19 cellular contexts compared by ENCODE assay signal in genomic region chr13:46129955-46130354, GRCh38. TPM values are rescaled to one million over a fixed set of nuclear protein-coding genes. Genes with fewer than 3 reads are reported as not detected.
DNase-seq lines count a peak whose midpoint lies in the region; ATAC-seq and TF ChIP-seq lines count a peak whose summit lies in the region.
"Had no signal": no experiment of that assay in that cellular context is flagged by ENCODE, and none has a peak within 500 bp of the region (broad histone marks: within the 10 kb centered on the region; RNA-seq: fewer than 3 reads in every experiment).

No MANE protein-coding gene starts in this region.

- no TSS peak for BruUV-seq in Caco-2 (replicated peaks; lab: Mats Ljungman, UMichigan)

- H3K4me3 Mint-ChIP-seq in activated CD8-positive, alpha-beta T cell treated with anti-CD3 and anti-CD28 coated beads for 36 hours, result no peak overlapping the region
- H3K4me3 Mint-ChIP-seq in activated CD8-positive, alpha-beta T cell treated with anti-CD3 and anti-CD28 coated beads, Interleukin-2, amount 10 ng/mL, durations not matched to agents 7 days and 5 days, result no peak overlapping the region
- no peak overlapping the region for H3K4me3 Mint-ChIP-seq in CD8-positive, alpha-beta T cell
- H3K4me3 Mint-ChIP-seq in activated T-helper 2 cell treated with anti-CD3 and anti-CD28 coated beads, Interferon-gamma antibody, Interleukin-2, Interleukin-4, amounts not matched to agents 10 μg/mL and 5 μg/mL and 100 μg/mL, durations not matched to agents 14 hours and 24 hours and 36 hours (ENCODE audit: low read depth), result no peak overlapping the region
- H3K4me3 Mint-ChIP-seq in natural killer cell (no peak overlapping the region), Caco-2 (ENCODE audit: unreplicated experiment) (no peak overlapping the region), neural progenitor cell (no peak overlapping the region)

- H2AFZ ChIP-seq in neural progenitor cell (replicated peaks), result no peak overlapping the region
- H2AFZ ChIP-seq: GM23248 had no signal

- H3K36me3 ChIP-seq in CD8-positive, alpha-beta T cell (ENCODE audit: insufficient read depth, low read length), result peaks cover 57% of the 10 kb centered on the region
- H3K36me3 ChIP-seq in Caco-2 (ENCODE audit: control insufficient read depth, insufficient read depth, low read length) (no peaks in the 10 kb centered on the region), neural progenitor cell (no peaks in the 10 kb centered on the region)

- H3K27ac Mint-ChIP-seq in activated CD8-positive, alpha-beta T cell treated with anti-CD3 and anti-CD28 coated beads for 36 hours, result peak overlapping the region; percentile 4
- no peak overlapping the region for H3K27ac Mint-ChIP-seq in activated CD8-positive, alpha-beta T cell treated with anti-CD3 and anti-CD28 coated beads, Interleukin-2, amount 10 ng/mL, durations not matched to agents 7 days and 5 days
- peak overlapping the region; percentile 25 for H3K27ac Mint-ChIP-seq in CD8-positive, alpha-beta T cell
- H3K27ac Mint-ChIP-seq in activated T-helper 2 cell treated with anti-CD3 and anti-CD28 coated beads, Interferon-gamma antibody, Interleukin-2, Interleukin-4, amounts not matched to agents 10 μg/mL and 5 μg/mL and 100 μg/mL, durations not matched to agents 14 hours and 24 hours and 36 hours, result peak overlapping the region; percentile 15
- H3K27ac Mint-ChIP-seq in natural killer cell (peak overlapping the region; percentile 3 to 88), Caco-2 (ENCODE audit: unreplicated experiment) (no peak overlapping the region), neural progenitor cell (no peak overlapping the region)

- no peak overlapping the region for H3K4me3 ChIP-seq in CD8-positive, alpha-beta T cell (ENCODE audit: low read depth, low read length)
- H3K4me3 ChIP-seq in Caco-2 (ENCODE audit: low read depth, low read length), result no peak overlapping the region
- H3K4me3 ChIP-seq in neural progenitor cell, result no peak overlapping the region
- H3K4me3 ChIP-seq: GM23248 had no signal

- H4K20me1 ChIP-seq in neural progenitor cell (ENCODE audit: low read depth), result no peaks in the 10 kb centered on the region

- H3K4me1 ChIP-seq in CD8-positive, alpha-beta T cell (ENCODE audit: insufficient read depth, low read length), result peaks cover 15% of the 10 kb centered on the region
- H3K4me1 ChIP-seq in Caco-2 (peaks cover 24% of the 10 kb centered on the region), neural progenitor cell (no peaks in the 10 kb centered on the region)

- H3K27me3 ChIP-seq in CD8-positive, alpha-beta T cell (ENCODE audit: insufficient read depth, low read length), result no peaks in the 10 kb centered on the region
- no peaks in the 10 kb centered on the region for H3K27me3 ChIP-seq in Caco-2 (replicated peaks; ENCODE audit: control insufficient read depth, insufficient read depth, low read length)
- H3K27me3 ChIP-seq in neural progenitor cell, result no peaks in the 10 kb centered on the region

- H3K27ac ChIP-seq in CD8-positive, alpha-beta T cell (ENCODE audit: low read depth, low read length), result no peak overlapping the region
- no peak overlapping the region for H3K27ac ChIP-seq in neural progenitor cell
- H3K27ac ChIP-seq: C4-2B, GM23248, HL-60 had no signal

- no peaks in the 10 kb centered on the region for H3K79me2 ChIP-seq in neural progenitor cell (ENCODE audit: low read depth)

- H3F3A ChIP-seq in neural progenitor cell (ENCODE audit: low read depth), result no peaks in the 10 kb centered on the region

- CTCF ChIA-PET in activated CD8-positive, alpha-beta T cell treated with anti-CD3 and anti-CD28 coated beads for 36 hours (lab: Charles Lee), result interaction anchor here (1.5 to 1.8 kb wide), 3 partner anchors 14 to 30 kb away, joined by 4 to 6 read pairs (median 6); no protein-coding TSS in a partner anchor
- CTCF ChIA-PET in activated CD8-positive, alpha-beta T cell treated with anti-CD3 and anti-CD28 coated beads, Interleukin-2, amount 10 ng/mL, durations not matched to agents 7 days and 5 days (lab: Charles Lee), result no interaction called here
- CTCF ChIA-PET in CD8-positive, alpha-beta T cell (lab: Charles Lee), result interaction anchor here (2.2 kb wide), 1 partner anchor 191 kb away, joined by 8 read pairs; no protein-coding TSS in a partner anchor
- CTCF ChIA-PET in Caco-2 (lab: Charles Lee), result interaction anchor here (1.3 kb wide), 1 partner anchor 30 kb away, joined by 4 read pairs; no protein-coding TSS in a partner anchor

- DNase-seq in activated CD8-positive, alpha-beta T cell treated with anti-CD3 and anti-CD28 coated beads for 36 hours, result no peak
- DNase-seq in activated CD8-positive, alpha-beta T cell treated with anti-CD3 and anti-CD28 coated beads, Interleukin-2, amount 10 ng/mL, durations not matched to agents 7 days and 5 days, result no peak
- no peak for DNase-seq in CD8-positive, alpha-beta T cell
- no peak for DNase-seq in activated T-helper 2 cell treated with anti-CD3 and anti-CD28 coated beads, Interferon-gamma antibody, Interleukin-2, Interleukin-4, amounts not matched to agents 10 μg/mL and 5 μg/mL and 100 μg/mL, durations not matched to agents 14 hours and 24 hours and 36 hours (ENCODE audit: low spot score)
- no peak for DNase-seq in natural killer cell
- no peak for DNase-seq in Caco-2
- no peak for DNase-seq in neural progenitor cell (ENCODE audit: low spot score)
- DNase-seq: DMS79, GM23248, NCI-H1105 treated with DMSO at 0.1 percent for 48 hours, NCI-H1694 treated with DMSO at 0.1 percent for 48 hours, NCI-H2107, NCI-H226, Right ventricle myocardium superior had no signal

- H3K9me3 Mint-ChIP-seq in activated CD8-positive, alpha-beta T cell treated with anti-CD3 and anti-CD28 coated beads for 36 hours, result no peaks in the 10 kb centered on the region
- H3K9me3 Mint-ChIP-seq in activated CD8-positive, alpha-beta T cell treated with anti-CD3 and anti-CD28 coated beads, Interleukin-2, amount 10 ng/mL, durations not matched to agents 7 days and 5 days (ENCODE audit: insufficient read depth), result no peaks in the 10 kb centered on the region
- H3K9me3 Mint-ChIP-seq in CD8-positive, alpha-beta T cell, result no peaks in the 10 kb centered on the region
- no peaks in the 10 kb centered on the region for H3K9me3 Mint-ChIP-seq in activated T-helper 2 cell treated with anti-CD3 and anti-CD28 coated beads, Interferon-gamma antibody, Interleukin-2, Interleukin-4, amounts not matched to agents 10 μg/mL and 5 μg/mL and 100 μg/mL, durations not matched to agents 14 hours and 24 hours and 36 hours
- H3K9me3 Mint-ChIP-seq in natural killer cell (no peaks in the 10 kb centered on the region), Caco-2 (ENCODE audit: unreplicated experiment) (no peaks in the 10 kb centered on the region), neural progenitor cell (no peaks in the 10 kb centered on the region)

- H3K4me2 ChIP-seq in neural progenitor cell, result no peak overlapping the region

- intact Hi-C loops in activated CD8-positive, alpha-beta T cell treated with anti-CD3 and anti-CD28 coated beads for 36 hours (cut with micrococcal nuclease), result loop anchor here (10.0 kb wide), 1 partner anchor 75 kb away; the partner anchor contains the start of gene ZC3H13
- intact Hi-C loops in CD8-positive, alpha-beta T cell (cut with DNase I, micrococcal nuclease), result loop anchor here (5.0 to 10.0 kb wide), 6 partner anchors 32 to 618 kb away; partner anchors contain the start of gene ZC3H13 (in 1 of the 2)
- intact Hi-C loops in activated T-helper 2 cell treated with anti-CD3 and anti-CD28 coated beads, Interferon-gamma antibody, Interleukin-2, Interleukin-4, amounts not matched to agents 10 μg/mL and 5 μg/mL and 100 μg/mL, durations not matched to agents 14 hours and 24 hours and 36 hours (cut with micrococcal nuclease), result loop anchor here (5.0 to 10.0 kb wide), 2 partner anchors 325 to 508 kb away; no protein-coding TSS in a partner anchor
- intact Hi-C loops in natural killer cell (cut with micrococcal nuclease), result loop anchor here (5.0 kb wide), 1 partner anchor 37 kb away; no protein-coding TSS in a partner anchor
- intact Hi-C loops in Caco-2 (cut with micrococcal nuclease; ENCODE audit: unreplicated experiment), result no loop called here

- no peak overlapping the region for H3K9ac ChIP-seq in neural progenitor cell
- H3K9ac ChIP-seq: GM23248 had no signal

- no peak for ATAC-seq in activated CD8-positive, alpha-beta T cell treated with anti-CD3 and anti-CD28 coated beads for 36 hours
- ATAC-seq in activated CD8-positive, alpha-beta T cell treated with anti-CD3 and anti-CD28 coated beads, Interleukin-2, amount 10 ng/mL, durations not matched to agents 7 days and 5 days, result no peak
- ATAC-seq in CD8-positive, alpha-beta T cell, result no peak
- ATAC-seq in natural killer cell (no peak), HG02642 (IDR thresholded peaks at IDR 0.05; ENCODE audit: poor library complexity, unreplicated experiment) (no peak)
- ATAC-seq: HCT116 had no signal

- H3K36me3 Mint-ChIP-seq in activated CD8-positive, alpha-beta T cell treated with anti-CD3 and anti-CD28 coated beads for 36 hours (ENCODE audit: low read depth), result peaks cover 69% of the 10 kb centered on the region
- peaks cover 85% of the 10 kb centered on the region for H3K36me3 Mint-ChIP-seq in activated CD8-positive, alpha-beta T cell treated with anti-CD3 and anti-CD28 coated beads, Interleukin-2, amount 10 ng/mL, durations not matched to agents 7 days and 5 days (ENCODE audit: low read depth)
- H3K36me3 Mint-ChIP-seq in CD8-positive, alpha-beta T cell, result peaks cover 89% of the 10 kb centered on the region
- H3K36me3 Mint-ChIP-seq in activated T-helper 2 cell treated with anti-CD3 and anti-CD28 coated beads, Interferon-gamma antibody, Interleukin-2, Interleukin-4, amounts not matched to agents 10 μg/mL and 5 μg/mL and 100 μg/mL, durations not matched to agents 14 hours and 24 hours and 36 hours (ENCODE audit: low read depth), result peaks cover 92% of the 10 kb centered on the region
- peaks cover 46% of the 10 kb centered on the region for H3K36me3 Mint-ChIP-seq in natural killer cell
- no peaks in the 10 kb centered on the region for H3K36me3 Mint-ChIP-seq in Caco-2 (ENCODE audit: insufficient read depth, unreplicated experiment)
- no peaks in the 10 kb centered on the region for H3K36me3 Mint-ChIP-seq in neural progenitor cell

- POLR2A ChIA-PET in activated CD8-positive, alpha-beta T cell treated with anti-CD3 and anti-CD28 coated beads for 36 hours (lab: Charles Lee), result interaction anchor here (0.9 to 1.2 kb wide), 2 partner anchors 16 to 20 kb away, joined by 3 read pairs; no protein-coding TSS in a partner anchor
- POLR2A ChIA-PET in activated CD8-positive, alpha-beta T cell treated with anti-CD3 and anti-CD28 coated beads, Interleukin-2, amount 10 ng/mL, durations not matched to agents 7 days and 5 days (lab: Charles Lee), result no interaction called here
- POLR2A ChIA-PET in CD8-positive, alpha-beta T cell (lab: Charles Lee), result no interaction called here
- POLR2A ChIA-PET in Caco-2 (lab: Charles Lee), result no interaction called here

- peaks cover 29% of the 10 kb centered on the region for H3K4me1 Mint-ChIP-seq in activated CD8-positive, alpha-beta T cell treated with anti-CD3 and anti-CD28 coated beads for 36 hours (ENCODE audit: low read depth)
- peaks cover 38% of the 10 kb centered on the region for H3K4me1 Mint-ChIP-seq in activated CD8-positive, alpha-beta T cell treated with anti-CD3 and anti-CD28 coated beads, Interleukin-2, amount 10 ng/mL, durations not matched to agents 7 days and 5 days (ENCODE audit: low read depth)
- H3K4me1 Mint-ChIP-seq in CD8-positive, alpha-beta T cell (ENCODE audit: low read depth), result peaks cover 34% of the 10 kb centered on the region
- peaks cover 28% of the 10 kb centered on the region for H3K4me1 Mint-ChIP-seq in activated T-helper 2 cell treated with anti-CD3 and anti-CD28 coated beads, Interferon-gamma antibody, Interleukin-2, Interleukin-4, amounts not matched to agents 10 μg/mL and 5 μg/mL and 100 μg/mL, durations not matched to agents 14 hours and 24 hours and 36 hours (ENCODE audit: low read depth)
- peaks cover 51 to 57% of the 10 kb centered on the region in 2 donors for H3K4me1 Mint-ChIP-seq in natural killer cell
- peaks cover 20% of the 10 kb centered on the region for H3K4me1 Mint-ChIP-seq in Caco-2 (ENCODE audit: low read depth, unreplicated experiment)
- H3K4me1 Mint-ChIP-seq in neural progenitor cell, result peaks cover 3% of the 10 kb centered on the region

- H3K9me3 ChIP-seq in CD8-positive, alpha-beta T cell (ENCODE audit: low read length), result no peaks in the 10 kb centered on the region
- no peaks in the 10 kb centered on the region for H3K9me3 ChIP-seq in Caco-2
- H3K9me3 ChIP-seq in neural progenitor cell (ENCODE audit: low read depth), result no peaks in the 10 kb centered on the region

- TF ChIP-seq CTCF in activated CD8-positive, alpha-beta T cell treated with anti-CD3 and anti-CD28 coated beads for 36 hours (IDR thresholded peaks at IDR 0.05), result no peak
- no peak for TF ChIP-seq CTCF in CD8-positive, alpha-beta T cell (IDR thresholded peaks at IDR 0.05)
- no peak for TF ChIP-seq CTCF in natural killer cell (IDR thresholded peaks at IDR 0.05)
- no peak for TF ChIP-seq CTCF in Caco-2 (IDR thresholded peaks at IDR 0.05; ENCODE audit: insufficient read depth in 1 of 2, low read depth in 1 of 2, low read length in 1 of 2, severe bottlenecking in 1 of 2, unreplicated experiment in 1 of 2)
- TF ChIP-seq CTCF in neural progenitor cell (IDR thresholded peaks at IDR 0.05), result no peak

- no peaks in the 10 kb centered on the region for H3K27me3 Mint-ChIP-seq in activated CD8-positive, alpha-beta T cell treated with anti-CD3 and anti-CD28 coated beads for 36 hours
- H3K27me3 Mint-ChIP-seq in activated CD8-positive, alpha-beta T cell treated with anti-CD3 and anti-CD28 coated beads, Interleukin-2, amount 10 ng/mL, durations not matched to agents 7 days and 5 days (ENCODE audit: low read depth), result no peaks in the 10 kb centered on the region
- H3K27me3 Mint-ChIP-seq in CD8-positive, alpha-beta T cell (ENCODE audit: low read depth), result no peaks in the 10 kb centered on the region
- no peaks in the 10 kb centered on the region for H3K27me3 Mint-ChIP-seq in activated T-helper 2 cell treated with anti-CD3 and anti-CD28 coated beads, Interferon-gamma antibody, Interleukin-2, Interleukin-4, amounts not matched to agents 10 μg/mL and 5 μg/mL and 100 μg/mL, durations not matched to agents 14 hours and 24 hours and 36 hours (ENCODE audit: low read depth)
- H3K27me3 Mint-ChIP-seq in natural killer cell (ENCODE audit: low read depth in 2 of 2) (no peaks in the 10 kb centered on the region), Caco-2 (ENCODE audit: insufficient read depth, unreplicated experiment) (no peaks in the 10 kb centered on the region), neural progenitor cell (ENCODE audit: insufficient read depth, low read depth) (peaks cover 8% of the 10 kb centered on the region)

RNA-seq across cellular contexts. Expression of gene CPB2, which starts 25.1 kb away (rescaled TPM):
- total RNA-seq in activated CD8-positive, alpha-beta T cell treated with anti-CD3 and anti-CD28 coated beads for 36 hours, result not detected
- total RNA-seq in activated CD8-positive, alpha-beta T cell treated with anti-CD3 and anti-CD28 coated beads, Interleukin-2, amount 10 ng/mL, durations not matched to agents 7 days and 5 days, result not detected
- total RNA-seq in CD8-positive, alpha-beta T cell, result not detected
- not detected in 2 replicates for total RNA-seq in activated T-helper 2 cell treated with anti-CD3 and anti-CD28 coated beads, Interferon-gamma antibody, Interleukin-2, Interleukin-4, amounts not matched to agents 10 μg/mL and 5 μg/mL and 100 μg/mL, durations not matched to agents 14 hours and 24 hours and 36 hours
- not detected for total RNA-seq in natural killer cell
- 0.18 TPM in 1 of 2 replicates, not detected in the other for total RNA-seq in Caco-2 (2022)
- total RNA-seq in neural progenitor cell (ENCODE audit: low replicate concordance), result not detected in 2 replicates
- total RNA-seq: GM23248, LHCN-M2, Right ventricle myocardium superior had no signal

RNA-seq across cellular contexts. Expression of gene LCP1, which starts 52.0 kb away (rescaled TPM):
- total RNA-seq in activated CD8-positive, alpha-beta T cell treated with anti-CD3 and anti-CD28 coated beads for 36 hours, result 1,000 to 10,000 TPM; 1,014 to 1,019 TPM
- total RNA-seq in activated CD8-positive, alpha-beta T cell treated with anti-CD3 and anti-CD28 coated beads, Interleukin-2, amount 10 ng/mL, durations not matched to agents 7 days and 5 days, result 1,000 to 10,000 TPM; 1,296 to 1,321 TPM
- 100 to 1,000 TPM; 241 to 252 TPM for total RNA-seq in CD8-positive, alpha-beta T cell
- 738 and 741 TPM in 2 replicates for total RNA-seq in activated T-helper 2 cell treated with anti-CD3 and anti-CD28 coated beads, Interferon-gamma antibody, Interleukin-2, Interleukin-4, amounts not matched to agents 10 μg/mL and 5 μg/mL and 100 μg/mL, durations not matched to agents 14 hours and 24 hours and 36 hours
- 1,000 to 10,000 TPM; 1,088 to 1,116 (median 1,113) TPM for total RNA-seq in natural killer cell
- 32.1 and 37.8 TPM in 2 replicates for total RNA-seq in Caco-2 (2022)
- total RNA-seq in neural progenitor cell (ENCODE audit: low replicate concordance), result 0.34 and 2.2 TPM in 2 replicates
- total RNA-seq: GM23248, LHCN-M2 had no signal

Comparison
In these comparisons a context has a peak if more than half of its experiments do, and no peak if none do; other contexts are left out.
1. H3K27ac Mint-ChIP-seq: peak in activated CD8-positive, alpha-beta T cell treated with anti-CD3 and anti-CD28 coated beads for 36 hours (single experiment), CD8-positive, alpha-beta T cell (single experiment), activated T-helper 2 cell treated with anti-CD3 and anti-CD28 coated beads, Interferon-gamma antibody, Interleukin-2, Interleukin-4, amounts not matched to agents 10 μg/mL and 5 μg/mL and 100 μg/mL, durations not matched to agents 14 hours and 24 hours and 36 hours (single experiment) and natural killer cell (2 of 2); none in activated CD8-positive, alpha-beta T cell treated with anti-CD3 and anti-CD28 coated beads, Interleukin-2, amount 10 ng/mL, durations not matched to agents 7 days and 5 days (single experiment), Caco-2 (single experiment) and neural progenitor cell (single experiment).
2. RNA of gene LCP1, which starts 52.0 kb away (total RNA-seq): 1,296 to 1,321 TPM in activated CD8-positive, alpha-beta T cell treated with anti-CD3 and anti-CD28 coated beads, Interleukin-2, amount 10 ng/mL, durations not matched to agents 7 days and 5 days, 1,088 to 1,116 TPM in natural killer cell, 1,014 to 1,019 TPM in activated CD8-positive, alpha-beta T cell treated with anti-CD3 and anti-CD28 coated beads for 36 hours, 738 to 741 TPM in activated T-helper 2 cell treated with anti-CD3 and anti-CD28 coated beads, Interferon-gamma antibody, Interleukin-2, Interleukin-4, amounts not matched to agents 10 μg/mL and 5 μg/mL and 100 μg/mL, durations not matched to agents 14 hours and 24 hours and 36 hours, 241 to 252 TPM in CD8-positive, alpha-beta T cell and 32.1 to 37.8 TPM in Caco-2; 0.34 to 2.2 TPM in neural progenitor cell; every median in the first group is over 10 times any median in the second.